In genomic region chr7:37015353-37016034, GRCh38 we compare ENCODE assay signal across 31 cellular contexts.
"Had no signal": no experiment of that assay in that cellular context is flagged by ENCODE, and none has a peak within 500 bp of the region (broad histone marks: within the 10 kb centered on the region; RNA-seq: fewer than 3 reads in every experiment).

No MANE protein-coding gene starts in this region.

- H3K4me3 Mint-ChIP-seq: activated CD4-positive, alpha-beta T cell treated with anti-CD3 and anti-CD28 coated beads, Interleukin-2, amount 10 ng/mL, durations not matched to agents 24 days and 14 days; activated CD8-positive, alpha-beta memory T cell treated with anti-CD3 and anti-CD28 coated beads, Interleukin-2, amount 10 ng/mL, durations not matched to agents 7 days and 5 days; activated naive CD8-positive, alpha-beta T cell; activated T-cell treated with anti-CD3 and anti-CD28 coated beads, Interleukin-2, amount 50 U/mL, for 24 hours; activated T-helper 1 cell treated with anti-CD3 and anti-CD28 coated beads, Interleukin-12 subunit alpha, Interleukin-12 subunit beta, Interleukin-2, Interleukin-4 antibody, amounts not matched to agents 30 ng/mL and 10 ng/mL and 1 ng/mL, durations not matched to agents 14 hours and 24 hours and 36 hours; T-helper 1 cell treated with Interleukin-12 subunit alpha and Interleukin-12 subunit beta and Interleukin-4 antibody, amounts not matched to agents 30 μg/mL and 1 μg/mL, for 36 hours; WTC11 had no signal

- DNase-seq: activated CD4-positive, alpha-beta T cell treated with anti-CD3 and anti-CD28 coated beads, Interleukin-2, amount 10 ng/mL, durations not matched to agents 24 days and 14 days; activated CD4-positive, alpha-beta T cell treated with anti-CD3 and anti-CD28 coated beads, Interleukin-2, amount 50 U/mL, for 48 hours; activated CD4-positive, CD25-positive, alpha-beta regulatory T cell treated with anti-CD3 and anti-CD28 coated beads, Interleukin-2, amount 50 U/mL, for 72 hours; activated CD8-positive, alpha-beta memory T cell treated with anti-CD3 and anti-CD28 coated beads, Interleukin-2, amount 10 ng/mL, durations not matched to agents 7 days and 5 days; activated effector memory CD4-positive, alpha-beta T cell treated with Interleukin-2 at 50 U/mL for 16 hours; activated naive CD4-positive, alpha-beta T cell; activated T-cell treated with anti-CD3 and anti-CD28 coated beads, Interleukin-2, amount 50 U/mL, for 24 hours; amygdala; brain microvascular endothelial cell; cerebellar nuclear complex; KG1; NCI-H1092; NCI-H1417; NCI-H1694; NCI-H2029; NCI-H2107; NCI-H2171 treated with DMSO at 0.1 percent for 48 hours; NCI-H510A treated with DMSO at 0.1 percent for 48 hours; NK-92 treated with Interleukin-12 subunit alpha and Interleukin-12 subunit beta, amount 100 ng/mL, for 24 hours; Peyer's patch; Right ventricle myocardium superior; SJCRH30; SK-N-SH; SW 1271 had no signal

- H3K36me3 ChIP-seq: brain microvascular endothelial cell, cardiac muscle cell had no signal

- FAIRE-seq: astrocyte had no signal

- H3K27me3 ChIP-seq: brain microvascular endothelial cell, cardiac muscle cell, Peyer's patch, SJCRH30 had no signal

- H3K9ac ChIP-seq: SK-N-SH had no signal

- ATAC-seq: activated CD8-positive, alpha-beta memory T cell treated with anti-CD3 and anti-CD28 coated beads, Interleukin-2, amount 10 ng/mL, durations not matched to agents 7 days and 5 days; WTC11 had no signal

- H3K9me3 ChIP-seq: Peyer's patch, SJCRH30, SK-N-SH had no signal

- H3K27ac ChIP-seq: brain microvascular endothelial cell, cardiac muscle cell, Peyer's patch, RWPE1, SJCRH30 had no signal

- H3K4me3 ChIP-seq: cardiac muscle cell, Peyer's patch, SJCRH30 had no signal

- H3K27me3 Mint-ChIP-seq: activated CD4-positive, alpha-beta T cell treated with anti-CD3 and anti-CD28 coated beads, Interleukin-2, amount 10 ng/mL, durations not matched to agents 24 days and 14 days; activated CD8-positive, alpha-beta memory T cell treated with anti-CD3 and anti-CD28 coated beads, Interleukin-2, amount 10 ng/mL, durations not matched to agents 7 days and 5 days; activated naive CD8-positive, alpha-beta T cell; activated T-cell treated with anti-CD3 and anti-CD28 coated beads, Interleukin-2, amount 50 U/mL, for 24 hours had no signal

- H3K4me1 ChIP-seq: Peyer's patch had no signal

- H3K9me3 Mint-ChIP-seq: activated CD4-positive, alpha-beta T cell treated with anti-CD3 and anti-CD28 coated beads, Interleukin-2, amount 10 ng/mL, durations not matched to agents 24 days and 14 days; activated T-helper 1 cell treated with anti-CD3 and anti-CD28 coated beads, Interleukin-12 subunit alpha, Interleukin-12 subunit beta, Interleukin-2, Interleukin-4 antibody, amounts not matched to agents 30 ng/mL and 10 ng/mL and 1 ng/mL, durations not matched to agents 14 hours and 24 hours and 36 hours; T-helper 1 cell treated with Interleukin-12 subunit alpha and Interleukin-12 subunit beta and Interleukin-4 antibody, amounts not matched to agents 30 μg/mL and 1 μg/mL, for 36 hours had no signal

- H3K27ac Mint-ChIP-seq: activated CD4-positive, alpha-beta T cell treated with anti-CD3 and anti-CD28 coated beads, Interleukin-2, amount 10 ng/mL, durations not matched to agents 24 days and 14 days; activated CD8-positive, alpha-beta memory T cell treated with anti-CD3 and anti-CD28 coated beads, Interleukin-2, amount 10 ng/mL, durations not matched to agents 7 days and 5 days; activated T-cell treated with anti-CD3 and anti-CD28 coated beads, Interleukin-2, amount 50 U/mL, for 24 hours; activated T-helper 1 cell treated with anti-CD3 and anti-CD28 coated beads, Interleukin-12 subunit alpha, Interleukin-12 subunit beta, Interleukin-2, Interleukin-4 antibody, amounts not matched to agents 30 ng/mL and 10 ng/mL and 1 ng/mL, durations not matched to agents 14 hours and 24 hours and 36 hours; T-helper 1 cell treated with Interleukin-12 subunit alpha and Interleukin-12 subunit beta and Interleukin-4 antibody, amounts not matched to agents 30 μg/mL and 1 μg/mL, for 36 hours; WTC11 had no signal

- H3K36me3 Mint-ChIP-seq: WTC11 had no signal

- H3K4me2 ChIP-seq: SK-N-SH had no signal
